8 cellular contexts compared by ENCODE assay signal in the genomic region with DNA sequence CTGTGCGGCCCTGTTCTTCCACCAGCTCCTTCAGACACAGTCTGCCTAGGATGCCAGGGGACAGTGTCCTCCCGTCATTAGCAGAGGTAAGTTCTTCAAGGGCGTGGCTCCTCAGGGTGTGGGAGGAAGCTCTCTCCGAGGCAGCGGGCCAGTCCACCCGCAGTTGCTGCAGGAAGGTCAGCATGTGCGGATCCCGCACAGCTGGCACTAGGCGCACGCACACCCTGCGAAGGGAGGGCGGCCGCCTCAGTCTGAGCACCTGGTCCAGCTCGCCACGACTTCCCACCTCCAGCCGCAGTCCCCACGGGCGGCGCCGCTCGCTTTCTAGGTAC. TPM values are rescaled to one million over a fixed set of nuclear protein-coding genes. Genes with fewer than 3 reads are reported as not detected.
DNase-seq lines count a peak whose midpoint lies in the region; ATAC-seq and TF ChIP-seq lines count a peak whose summit lies in the region.

No MANE protein-coding gene starts in this region.

- H3K9me3 ChIP-seq in HUES64 (ENCODE audit: insufficient read depth, low read depth, low read length) = no peaks in the 10 kb centered on the region
- H3K9me3 ChIP-seq in adrenal gland (replicated peaks in 1 of 3) = no peaks in the 10 kb centered on the region

- POLR2A ChIA-PET in AG04449 (lab: Yijun Ruan, JAX) = interaction anchor here (0.5 to 4.4 kb wide), 5 partner anchors 10 to 432 kb away, joined by 3 to 51 read pairs (median 5); partner anchors contain the start of genes IMPDH2 and WDR6

- H3K4me3 Mint-ChIP-seq in memory B cell = peak overlapping the region; percentile 99

- no peaks in the 10 kb centered on the region for H3K9me3 Mint-ChIP-seq in memory B cell

- H3K36me3 Mint-ChIP-seq in memory B cell = peaks cover 8% of the 10 kb centered on the region

- 12% methylated on average over 21 of the region's 21 CpGs for WGBS in HUES64
- WGBS in adrenal gland, 4 donors = 0 to 2% (median 2%) methylated on average over 9 to 21 of the region's 21 CpGs; no CpG with 5 or more reads in 1 of the 4 donors

- in situ Hi-C loops in GM13976 (cut with MboI; ENCODE audit: low sequenced_read_pairs, unreplicated experiment) = no loop called here

- TF ChIP-seq CTCF in AG04449 (IDR thresholded peaks at IDR 0.05; ENCODE audit: insufficient read depth, low read length, missing control alignments) (no peak), adrenal gland (IDR thresholded peaks at IDR 0.05) (no peak), GM13976 (IDR thresholded peaks at IDR 0.05; ENCODE audit: borderline replicate concordance, control extremely low read depth, extremely low read depth, insufficient read depth, missing control alignments) (no peak)

- H3K27ac Mint-ChIP-seq in memory B cell = peak overlapping the region; percentile 86

- no peak for TF ChIP-seq POLR2A in adrenal gland (IDR thresholded peaks at IDR 0.05)

- H3K4me3 ChIP-seq in AG04449 (ENCODE audit: low read depth, low read length) (peak overlapping the region; percentile 79), HUES64 (ENCODE audit: low read length) (peak overlapping the region; percentile 90), adrenal gland (peak overlapping the region; percentile 17 to 93 (median 64))

- H3K27ac ChIP-seq in HUES64 (ENCODE audit: low read depth, low read length) (peak overlapping the region; percentile 72; the same call in 1 of the 2 replicates), adrenal gland (peak overlapping the region in 4 of 5 donors; percentile 57 to 79 (median 68))

- H3K4me1 Mint-ChIP-seq in memory B cell = peaks cover 17% of the 10 kb centered on the region

- H3K36me3 ChIP-seq in HUES64 (ENCODE audit: insufficient read depth, low read length) (peaks cover 41% of the 10 kb centered on the region), adrenal gland (replicated peaks in 1 of 2) (peaks cover 0 to 32% of the 10 kb centered on the region in 2 donors)

- CTCF ChIA-PET in AG04449 (lab: Yijun Ruan, JAX) = interaction anchor here (1.4 to 9.8 kb wide), 3 partner anchors 11 to 29 kb away, joined by 3 to 95 read pairs (median 14); partner anchors contain the start of gene WDR6

- no peaks in the 10 kb centered on the region for H3K27me3 Mint-ChIP-seq in memory B cell

- H3K27me3 ChIP-seq in HUES64 (ENCODE audit: insufficient read depth, low read length) (no peaks in the 10 kb centered on the region), adrenal gland (no peaks in the 10 kb centered on the region)

- intact Hi-C loops in adrenal gland (cut with DNase I) = no loop called here

- peak overlapping the region; percentile 71 for H3K9ac ChIP-seq in HUES64 (ENCODE audit: low read depth, low read length)

- ATAC-seq in memory B cell (ENCODE audit: low read depth) (no peak), HG03442 (IDR thresholded peaks at IDR 0.05; ENCODE audit: unreplicated experiment) (no peak), GM21529 (IDR thresholded peaks at IDR 0.05; ENCODE audit: unreplicated experiment) (no peak), GM18519 (IDR thresholded peaks at IDR 0.05; ENCODE audit: low FRiP score, unreplicated experiment) (no peak)

- DNase-seq in AG04449 (ENCODE audit: low read depth, low spot score) = no peak
- DNase-seq in adrenal gland = peak in 3 of 7 donors; percentile 45 to 67 (median 60)
- DNase-seq in memory B cell (ENCODE audit: low spot score in 2 of 2) = no peak
- DNase-seq in GM13976 (ENCODE audit: low spot score) = no peak

- H3K4me1 ChIP-seq in HUES64 (ENCODE audit: insufficient read depth, low read length) (no peaks in the 10 kb centered on the region), adrenal gland (replicated peaks in 1 of 2) (peaks cover 20 to 40% of the 10 kb centered on the region in 2 donors)

RNA-seq across cellular contexts. Expression of gene DALRD3, which starts 0.8 kb away (rescaled TPM):
- polyA plus RNA-seq in HUES64 (2013, experiment 1 of 2) = 23.3 TPM
- 27.9 TPM for polyA plus RNA-seq in HUES64 (2013, experiment 2 of 2)
- 10 to 100 TPM; 18.4 to 87.9 (median 46.7) TPM for total RNA-seq in adrenal gland
- polyA plus RNA-seq in adrenal gland = 10 to 100 TPM; 22.8 to 65.2 (median 53.1) TPM

RNA-seq across cellular contexts. Expression of gene NDUFAF3, which starts 4.3 kb away (rescaled TPM):
- 25.2 TPM for polyA plus RNA-seq in HUES64 (2013, experiment 1 of 2)
- 35.8 TPM for polyA plus RNA-seq in HUES64 (2013, experiment 2 of 2)
- total RNA-seq in adrenal gland = 100 to 1,000 TPM in 7 of 8 donors, 10 to 100 TPM in 1; 87.2 to 442 (median 173) TPM
- 100 to 1,000 TPM; 102 to 578 (median 269) TPM for polyA plus RNA-seq in adrenal gland

RNA-seq across cellular contexts. Expression of gene WDR6, which starts 10.4 kb away (rescaled TPM):
- 102 TPM for polyA plus RNA-seq in HUES64 (2013, experiment 1 of 2)
- polyA plus RNA-seq in HUES64 (2013, experiment 2 of 2) = 90.3 TPM
- total RNA-seq in adrenal gland = 100 to 1,000 TPM; 106 to 431 (median 177) TPM
- polyA plus RNA-seq in adrenal gland = 100 to 1,000 TPM in 2 of 3 donors, 10 to 100 TPM in 1; 86.0 to 699 (median 442) TPM

RNA-seq across cellular contexts. Expression of gene IMPDH2, which starts 11.6 kb away (rescaled TPM):
- 202 TPM for polyA plus RNA-seq in HUES64 (2013, experiment 1 of 2)
- polyA plus RNA-seq in HUES64 (2013, experiment 2 of 2) = 235 TPM
- 100 to 1,000 TPM; 113 to 208 (median 127) TPM for total RNA-seq in adrenal gland
- polyA plus RNA-seq in adrenal gland = 100 to 1,000 TPM; 145 to 171 (median 152) TPM

RNA-seq across cellular contexts. Expression of gene P4HTM, which starts 27.6 kb away (rescaled TPM):
- polyA plus RNA-seq in HUES64 (2013, experiment 1 of 2) = 9.9 TPM
- polyA plus RNA-seq in HUES64 (2013, experiment 2 of 2) = 12.2 TPM
- 100 to 1,000 TPM in 4 of 8 donors, 10 to 100 TPM in 4; 56.7 to 174 (median 102) TPM for total RNA-seq in adrenal gland
- 100 to 1,000 TPM in 2 of 3 donors, 10 to 100 TPM in 1; 26.6 to 155 (median 129) TPM for polyA plus RNA-seq in adrenal gland
